14 cellular contexts compared by ENCODE assay signal in the genomic region with DNA sequence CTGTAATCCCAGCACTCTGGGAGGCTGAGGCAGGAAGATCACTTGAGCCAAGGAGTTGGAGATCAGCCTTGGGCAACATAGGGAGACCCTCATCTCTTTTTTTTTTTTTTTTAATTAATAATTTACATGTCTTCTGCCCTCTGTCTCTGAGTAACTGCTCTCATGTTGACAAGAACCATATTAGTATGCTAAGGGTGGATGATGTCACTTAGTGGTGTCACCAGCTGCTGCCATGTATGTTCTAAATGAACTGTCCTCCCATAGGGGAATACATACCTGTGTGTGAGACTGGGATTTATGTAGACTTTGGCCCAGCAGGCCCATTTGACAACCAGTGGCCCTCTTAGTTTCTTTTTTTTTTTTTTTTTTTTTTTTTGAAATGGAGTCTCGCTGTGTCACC.
"Had no signal": no experiment of that assay in that cellular context is flagged by ENCODE, and none has a peak within 500 bp of the region (broad histone marks: within the 10 kb centered on the region; RNA-seq: fewer than 3 reads in every experiment).

No MANE protein-coding gene starts in this region.

- H3K9me3 Mint-ChIP-seq: nephron progenitor cell had no signal

- ATAC-seq: gastroesophageal sphincter had no signal

- H3K4me1 ChIP-seq: colonic mucosa, uterus had no signal

- H3K4me3 Mint-ChIP-seq: nephron progenitor cell had no signal

- H3K27ac ChIP-seq: colonic mucosa, gastroesophageal sphincter, left ventricle myocardium inferior, tibial artery, uterus had no signal

- DNase-seq: activated CD4-positive, alpha-beta T cell treated with anti-CD3 and anti-CD28 coated beads for 4 hours; activated CD8-positive, alpha-beta memory T cell treated with anti-CD3 and anti-CD28 coated beads for 24 hours; activated gamma-delta T cell treated with Interleukin-2 at 50 U/mL for 16 hours; colonic mucosa; left ventricle myocardium inferior; mesendoderm; nephron progenitor cell; stimulated activated CD4-positive, alpha-beta T cell treated with anti-CD3 and anti-CD28 coated beads, Interleukin-15, amount 100 ng/mL, for 24 hours; stimulated activated CD4-positive, alpha-beta T cell treated with anti-CD3 and anti-CD28 coated beads, Interleukin-4, amount 100 ng/mL, for 24 hours; tibial artery; uterus had no signal

- H3K27ac Mint-ChIP-seq: nephron progenitor cell had no signal

- H3K9me3 ChIP-seq: colonic mucosa, gastroesophageal sphincter, left ventricle myocardium inferior, tibial artery, uterus had no signal

- FAIRE-seq: endothelial cell of umbilical vein, keratinocyte had no signal

- H3K36me3 ChIP-seq: colonic mucosa, gastroesophageal sphincter, left ventricle myocardium inferior, uterus had no signal

- H3K27me3 ChIP-seq: colonic mucosa, gastroesophageal sphincter, tibial artery, uterus had no signal

- H3K4me3 ChIP-seq: colonic mucosa, gastroesophageal sphincter, left ventricle myocardium inferior, tibial artery, uterus had no signal
